Comparison of ENCODE assay signal across 11 cellular contexts in the genomic region with DNA sequence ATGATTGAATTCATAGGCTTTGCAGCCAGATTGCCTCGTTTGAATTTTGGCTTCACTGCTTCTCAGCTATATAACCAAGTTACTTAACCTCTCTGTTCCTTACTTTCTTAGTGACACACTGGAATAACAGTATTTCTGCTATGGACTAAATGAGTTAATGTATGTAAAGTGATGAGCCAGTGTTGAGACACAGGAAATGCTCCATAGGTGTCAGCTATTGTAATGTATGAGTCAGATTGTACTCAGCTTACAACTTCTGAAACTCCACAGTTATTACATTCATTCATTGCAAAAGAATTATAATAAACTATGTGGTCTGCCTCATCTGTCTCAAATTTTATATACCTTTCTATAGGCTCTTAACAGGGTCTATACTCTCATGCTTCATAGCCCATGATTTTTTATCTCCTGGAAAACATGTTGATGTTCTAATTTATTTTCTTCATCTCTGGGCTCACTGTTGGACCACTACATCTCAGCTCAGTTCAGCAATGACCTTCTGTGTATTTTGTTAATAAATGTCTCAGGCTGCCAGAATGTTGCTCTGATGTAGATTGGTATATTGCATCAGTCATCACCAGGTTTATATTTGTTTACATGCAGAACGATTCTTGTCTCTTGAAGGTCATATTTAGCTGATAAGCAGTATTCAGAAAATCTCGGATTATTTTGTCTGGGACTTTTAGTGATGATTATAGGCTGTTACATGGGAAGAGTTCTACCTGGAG.
A peak's percentile ranks its signal among the peaks of the same experiment; 100 is the strongest.
DNase-seq lines count a peak whose midpoint lies in the region; ATAC-seq and TF ChIP-seq lines count a peak whose summit lies in the region.
"Had no signal": no experiment of that assay in that cellular context is flagged by ENCODE, and none has a peak within 500 bp of the region (broad histone marks: within the 10 kb centered on the region; RNA-seq: fewer than 3 reads in every experiment).

No MANE protein-coding gene starts in this region.

- ATAC-seq in GM19395 (IDR thresholded peaks at IDR 0.05; ENCODE audit: unreplicated experiment) = peak; percentile 77
- no peak for ATAC-seq in left colon

- H3K4me3 ChIP-seq in AG04450 (ENCODE audit: low read depth, low read length) = no peak overlapping the region
- H3K4me3 ChIP-seq in choroid plexus epithelial cell (ENCODE audit: low read depth, low read length) = no peak overlapping the region

- CTCF ChIA-PET in AG04450 (lab: Charles Lee) = interaction anchor here (1.5 kb wide), 1 partner anchor 129 kb away, joined by 3 read pairs; no protein-coding TSS in a partner anchor

- DNase-seq in AG04450 (ENCODE audit: low read depth, low spot score) = no peak
- DNase-seq in HS-5 (ENCODE audit: low read depth) = peak; percentile 96
- peak; percentile 73 for DNase-seq in choroid plexus epithelial cell (ENCODE audit: low read depth)
- DNase-seq in DMS 273 treated with DMSO at 0.1 percent for 48 hours (lab: John Stamatoyannopoulos, UW) = no peak
- no peak for DNase-seq in left colon
- DNase-seq in activated CD4-positive, CD25-positive, alpha-beta regulatory T cell (lab: John Stamatoyannopoulos, UW) = no peak
- no peak for DNase-seq in activated CD8-positive, alpha-beta memory T cell treated with anti-CD3 and anti-CD28 coated beads for 24 hours
- DNase-seq: activated gamma-delta T cell; NCI-H146; stimulated activated CD8-positive, alpha-beta memory T cell treated with anti-CD3 and anti-CD28 coated beads, Interleukin-4, amount 100 ng/mL, for 48 hours had no signal

- no peaks in the 10 kb centered on the region for H3K27me3 ChIP-seq in AG04450 (ENCODE audit: control insufficient read depth, insufficient read depth, low read length)

- no peak for TF ChIP-seq CTCF in AG04450 (IDR thresholded peaks at IDR 0.05; ENCODE audit: low read depth, low read length)
- no peak for TF ChIP-seq CTCF in choroid plexus epithelial cell (conservative IDR thresholded peaks at IDR 0.05; ENCODE audit: low read depth, low read length)

- intact Hi-C loops in left colon (cut with DNase I, micrococcal nuclease) = no loop called here

- POLR2A ChIA-PET in AG04450 (lab: Yijun Ruan, JAX) = interaction anchor here (1.0 kb wide), 1 partner anchor 65 kb away, joined by 3 read pairs; no protein-coding TSS in a partner anchor

- H3K9me3 ChIP-seq in AG04450 (ENCODE audit: control insufficient read depth, insufficient read depth, low read length) = peaks cover 4% of the 10 kb centered on the region

- peak overlapping the region; percentile 31 for H3K27ac ChIP-seq in AG04450 (ENCODE audit: low read depth, low read length)

Comparison
In these comparisons a context has a peak if more than half of its experiments do, and no peak if none do; other contexts are left out.
1. DNase-seq: peak in HS-5 (single experiment) and choroid plexus epithelial cell (single experiment); none in AG04450 (single experiment), DMS 273 treated with DMSO at 0.1 percent for 48 hours (single experiment), left colon (0 of 2), activated CD4-positive, CD25-positive, alpha-beta regulatory T cell (0 of 4) and activated CD8-positive, alpha-beta memory T cell treated with anti-CD3 and anti-CD28 coated beads for 24 hours (single experiment).